8 cellular contexts compared by ENCODE assay signal in genomic region chr4:75512336-75513211, GRCh38. TPM values are rescaled to one million over a fixed set of nuclear protein-coding genes. Genes with fewer than 3 reads are reported as not detected.
DNase-seq lines count a peak whose midpoint lies in the region; ATAC-seq and TF ChIP-seq lines count a peak whose summit lies in the region.

No MANE protein-coding gene starts in this region.

- H3K27me3 ChIP-seq in BLaER1 treated with 17β-estradiol and CSF1 and Interleukin-3, amounts not matched to agents 10 nM and 100 nM: no peaks in the 10 kb centered on the region
- H3K27me3 ChIP-seq in uterus: no peaks in the 10 kb centered on the region

- H3K27ac ChIP-seq in BLaER1 treated with 17β-estradiol and CSF1 and Interleukin-3, amounts not matched to agents 10 nM and 100 nM: peak overlapping the region; percentile 83 to 95 (median 93)
- H3K27ac ChIP-seq in uterus: peak overlapping the region; percentile 89 to 95

- peak overlapping the region; percentile 71 to 90 (median 81) for H3K4me3 ChIP-seq in BLaER1 treated with 17β-estradiol and CSF1 and Interleukin-3, amounts not matched to agents 10 nM and 100 nM
- peak overlapping the region; percentile 92 for H3K4me3 ChIP-seq in WI38 (ENCODE audit: low read depth, low read length)
- peak overlapping the region; percentile 70 to 96 for H3K4me3 ChIP-seq in uterus

- H3K9ac ChIP-seq in BLaER1 treated with 17β-estradiol and CSF1 and Interleukin-3, amounts not matched to agents 10 nM and 100 nM: peak overlapping the region; percentile 81 to 95 (median 90)

- H3K4me2 ChIP-seq in BLaER1 treated with 17β-estradiol and CSF1 and Interleukin-3, amounts not matched to agents 10 nM and 100 nM: peak overlapping the region; percentile 78 to 98 (median 88)

- intact Hi-C loops in uterus (cut with DNase I; ENCODE audit: low total_unique reads): no loop called here

- TF ChIP-seq CTCF in WI38 (IDR thresholded peaks at IDR 0.05; ENCODE audit: low read depth, low read length) (no peak), uterus (IDR thresholded peaks at IDR 0.05) (no peak)

- peak; percentile 70 for DNase-seq in islet precursor cell
- no peak for DNase-seq in uterus
- no peak for DNase-seq in NCI-H510A (lab: John Stamatoyannopoulos, UW)
- no peak for DNase-seq in NCI-H187 treated with DMSO at 0.1 percent for 48 hours (lab: John Stamatoyannopoulos, UW)

- H3K9me3 ChIP-seq in BLaER1 treated with 17β-estradiol and CSF1 and Interleukin-3, amounts not matched to agents 10 nM and 100 nM (replicated peaks in 1 of 11): peaks cover 12 to 19% (median 15%) of the 10 kb centered on the region in 11 experiments
- no peaks in the 10 kb centered on the region for H3K9me3 ChIP-seq in uterus

- H3K36me3 ChIP-seq in BLaER1 treated with 17β-estradiol and CSF1 and Interleukin-3, amounts not matched to agents 10 nM and 100 nM: peaks cover 31 to 58% (median 37%) of the 10 kb centered on the region in 11 experiments
- no peaks in the 10 kb centered on the region for H3K36me3 ChIP-seq in uterus

- no peak for TF ChIP-seq POLR2A in uterus (IDR thresholded peaks at IDR 0.05)

- peaks cover 0 to 25% (median 0%) of the 10 kb centered on the region in 11 experiments; a peak in 5 of 22 replicates for H4K20me1 ChIP-seq in BLaER1 treated with 17β-estradiol and CSF1 and Interleukin-3, amounts not matched to agents 10 nM and 100 nM

- peaks cover 29 to 57% (median 40%) of the 10 kb centered on the region in 10 experiments for H3K4me1 ChIP-seq in BLaER1 treated with 17β-estradiol and CSF1 and Interleukin-3, amounts not matched to agents 10 nM and 100 nM
- peaks cover 0 to 8% of the 10 kb centered on the region in 2 donors for H3K4me1 ChIP-seq in uterus

- peak; percentile 19 for ATAC-seq in HG03354 (IDR thresholded peaks at IDR 0.05; ENCODE audit: poor library complexity, severe bottlenecking, unreplicated experiment)
- no peak for ATAC-seq in HG03565 (IDR thresholded peaks at IDR 0.05; ENCODE audit: unreplicated experiment)

RNA-seq across cellular contexts. Expression of gene RCHY1, which starts 1.6 kb away (rescaled TPM):
- 10 to 100 TPM; 26.8 to 64.9 (median 33.5) TPM for total RNA-seq in uterus

RNA-seq across cellular contexts. Expression of gene THAP6, which starts 1.7 kb away (rescaled TPM):
- 10 to 100 TPM; 25.4 to 77.6 (median 35.8) TPM for total RNA-seq in uterus

RNA-seq across cellular contexts. Expression of gene ODAPH, which starts 43.3 kb away (rescaled TPM):
- not detected for total RNA-seq in uterus
